8 cellular contexts compared by ENCODE assay signal in genomic region chr18:49459404-49460171, GRCh38. TPM values are rescaled to one million over a fixed set of nuclear protein-coding genes. Genes with fewer than 3 reads are reported as not detected.
A peak's percentile ranks its signal among the peaks of the same experiment; 100 is the strongest.
DNase-seq lines count a peak whose midpoint lies in the region; ATAC-seq and TF ChIP-seq lines count a peak whose summit lies in the region.

No MANE protein-coding gene starts in this region.

- WGBS in mesodermal cell (ENCODE audit: insufficient coverage in 2 of 2), 2 experiments, result 47 to 75% methylated on average over 7 to 9 of the region's 16 CpGs
- WGBS in suprapubic skin, result 17% methylated on average over 16 of the region's 16 CpGs

- H3K27ac ChIP-seq in coronary artery (peak overlapping the region; percentile 93 to 94), mesodermal cell (ENCODE audit: low read depth, low read length, severe bottlenecking) (no peak overlapping the region), suprapubic skin (peak overlapping the region; percentile 93)

- no peaks in the 10 kb centered on the region for H3K27me3 ChIP-seq in suprapubic skin

- TF ChIP-seq POLR2A in suprapubic skin (IDR thresholded peaks at IDR 0.05), result no peak

- H3K36me3 ChIP-seq in mesodermal cell (ENCODE audit: control insufficient read depth, insufficient read depth, low read length) (peaks cover 7% of the 10 kb centered on the region), suprapubic skin (no peaks in the 10 kb centered on the region)

- TF ChIP-seq EP300 in suprapubic skin (IDR thresholded peaks at IDR 0.05), result no peak

- DNase-seq in coronary artery (ENCODE audit: low spot score) (no peak), suprapubic skin (ENCODE audit: low spot score in 2 of 2) (no peak), NOMO-1 treated with DMSO at 0.1 percent for 48 hours (lab: John Stamatoyannopoulos, UW; ENCODE audit: unreplicated experiment) (no peak)

- ATAC-seq in HG02610 (IDR thresholded peaks at IDR 0.05; ENCODE audit: unreplicated experiment) (peak; percentile 37), SK-N-SH treated with all-trans-retinoic acid at 6 μM for 48 hours (peak; percentile 70), HG03108 (IDR thresholded peaks at IDR 0.05; ENCODE audit: unreplicated experiment) (no peak)

- TF ChIP-seq CTCF in GM12875 (IDR thresholded peaks at IDR 0.05; ENCODE audit: borderline replicate concordance, insufficient read depth, low read depth, low read length) (no peak), coronary artery (IDR thresholded peaks at IDR 0.05) (no peak), suprapubic skin (IDR thresholded peaks at IDR 0.05) (no peak)

- no peaks in the 10 kb centered on the region for H3K9me3 ChIP-seq in mesodermal cell (ENCODE audit: control insufficient read depth, low read length)
- no peaks in the 10 kb centered on the region for H3K9me3 ChIP-seq in suprapubic skin

- peak overlapping the region; percentile 98 for H3K4me3 ChIP-seq in GM12875 (ENCODE audit: low read depth, low read length)
- peak overlapping the region; percentile 85 for H3K4me3 ChIP-seq in coronary artery
- H3K4me3 ChIP-seq in mesodermal cell (ENCODE audit: extremely low read depth, insufficient read depth, low read length, poor library complexity, severe bottlenecking), result peak overlapping the region; percentile 84
- peak overlapping the region; percentile 100 for H3K4me3 ChIP-seq in suprapubic skin

- H3K4me1 ChIP-seq in mesodermal cell (ENCODE audit: control insufficient read depth, insufficient read depth, low read length, poor library complexity, severe bottlenecking) (peaks cover 2% of the 10 kb centered on the region), suprapubic skin (peaks cover 24% of the 10 kb centered on the region)

TF ChIP-seq in SK-N-SH treated with all-trans-retinoic acid at 6 μM for 48 hours, 23 proteins besides CTCF, POLR2A, EP300 and RAD21:
- TF ChIP-seq ZNF70 (CRISPR knock-in tag; IDR thresholded peaks at IDR 0.05) (no peak), GLIS3 (CRISPR knock-in tag; IDR thresholded peaks at IDR 0.05) (no peak), ZFP30 (CRISPR knock-in tag; IDR thresholded peaks at IDR 0.05) (no peak), PPARA (CRISPR knock-in tag; IDR thresholded peaks at IDR 0.05; ENCODE audit: borderline replicate concordance) (no peak), OSR1 (CRISPR knock-in tag; IDR thresholded peaks at IDR 0.05) (no peak), ZFP3 (CRISPR knock-in tag; IDR thresholded peaks at IDR 0.05) (no peak), SNAI2 (CRISPR knock-in tag; IDR thresholded peaks at IDR 0.05) (no peak), ZNF8 (CRISPR knock-in tag; IDR thresholded peaks at IDR 0.05) (no peak), ZC3H10 (CRISPR knock-in tag; IDR thresholded peaks at IDR 0.05) (no peak), BACH2 (CRISPR knock-in tag; IDR thresholded peaks at IDR 0.05; ENCODE audit: borderline replicate concordance) (no peak), PATZ1 (CRISPR knock-in tag; IDR thresholded peaks at IDR 0.05; ENCODE audit: borderline replicate concordance) (no peak), ESRRG (CRISPR knock-in tag; IDR thresholded peaks at IDR 0.05) (no peak)
- TF ChIP-seq, protein P1, sequence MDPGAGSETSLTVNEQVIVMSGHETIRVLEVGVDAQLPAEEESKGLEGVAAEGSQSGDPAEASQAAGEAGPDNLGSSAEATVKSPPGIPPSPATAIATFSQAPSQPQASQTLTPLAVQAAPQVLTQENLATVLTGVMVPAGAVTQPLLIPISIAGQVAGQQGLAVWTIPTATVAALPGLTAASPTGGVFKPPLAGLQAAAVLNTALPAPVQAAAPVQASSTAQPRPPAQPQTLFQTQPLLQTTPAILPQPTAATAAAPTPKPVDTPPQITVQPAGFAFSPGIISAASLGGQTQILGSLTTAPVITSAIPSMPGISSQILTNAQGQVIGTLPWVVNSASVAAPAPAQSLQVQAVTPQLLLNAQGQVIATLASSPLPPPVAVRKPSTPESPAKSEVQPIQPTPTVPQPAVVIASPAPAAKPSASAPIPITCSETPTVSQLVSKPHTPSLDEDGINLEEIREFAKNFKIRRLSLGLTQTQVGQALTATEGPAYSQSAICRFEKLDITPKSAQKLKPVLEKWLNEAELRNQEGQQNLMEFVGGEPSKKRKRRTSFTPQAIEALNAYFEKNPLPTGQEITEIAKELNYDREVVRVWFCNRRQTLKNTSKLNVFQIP (CRISPR knock-in tag; IDR thresholded peaks at IDR 0.05; ENCODE audit: borderline replicate concordance, low read depth), result no peak
- TF ChIP-seq, protein P2, sequence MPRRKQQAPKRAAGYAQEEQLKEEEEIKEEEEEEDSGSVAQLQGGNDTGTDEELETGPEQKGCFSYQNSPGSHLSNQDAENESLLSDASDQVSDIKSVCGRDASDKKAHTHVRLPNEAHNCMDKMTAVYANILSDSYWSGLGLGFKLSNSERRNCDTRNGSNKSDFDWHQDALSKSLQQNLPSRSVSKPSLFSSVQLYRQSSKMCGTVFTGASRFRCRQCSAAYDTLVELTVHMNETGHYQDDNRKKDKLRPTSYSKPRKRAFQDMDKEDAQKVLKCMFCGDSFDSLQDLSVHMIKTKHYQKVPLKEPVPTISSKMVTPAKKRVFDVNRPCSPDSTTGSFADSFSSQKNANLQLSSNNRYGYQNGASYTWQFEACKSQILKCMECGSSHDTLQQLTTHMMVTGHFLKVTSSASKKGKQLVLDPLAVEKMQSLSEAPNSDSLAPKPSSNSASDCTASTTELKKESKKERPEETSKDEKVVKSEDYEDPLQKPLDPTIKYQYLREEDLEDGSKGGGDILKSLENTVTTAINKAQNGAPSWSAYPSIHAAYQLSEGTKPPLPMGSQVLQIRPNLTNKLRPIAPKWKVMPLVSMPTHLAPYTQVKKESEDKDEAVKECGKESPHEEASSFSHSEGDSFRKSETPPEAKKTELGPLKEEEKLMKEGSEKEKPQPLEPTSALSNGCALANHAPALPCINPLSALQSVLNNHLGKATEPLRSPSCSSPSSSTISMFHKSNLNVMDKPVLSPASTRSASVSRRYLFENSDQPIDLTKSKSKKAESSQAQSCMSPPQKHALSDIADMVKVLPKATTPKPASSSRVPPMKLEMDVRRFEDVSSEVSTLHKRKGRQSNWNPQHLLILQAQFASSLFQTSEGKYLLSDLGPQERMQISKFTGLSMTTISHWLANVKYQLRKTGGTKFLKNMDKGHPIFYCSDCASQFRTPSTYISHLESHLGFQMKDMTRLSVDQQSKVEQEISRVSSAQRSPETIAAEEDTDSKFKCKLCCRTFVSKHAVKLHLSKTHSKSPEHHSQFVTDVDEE (CRISPR knock-in tag; IDR thresholded peaks at IDR 0.05), result no peak
- TF ChIP-seq, protein P3, sequence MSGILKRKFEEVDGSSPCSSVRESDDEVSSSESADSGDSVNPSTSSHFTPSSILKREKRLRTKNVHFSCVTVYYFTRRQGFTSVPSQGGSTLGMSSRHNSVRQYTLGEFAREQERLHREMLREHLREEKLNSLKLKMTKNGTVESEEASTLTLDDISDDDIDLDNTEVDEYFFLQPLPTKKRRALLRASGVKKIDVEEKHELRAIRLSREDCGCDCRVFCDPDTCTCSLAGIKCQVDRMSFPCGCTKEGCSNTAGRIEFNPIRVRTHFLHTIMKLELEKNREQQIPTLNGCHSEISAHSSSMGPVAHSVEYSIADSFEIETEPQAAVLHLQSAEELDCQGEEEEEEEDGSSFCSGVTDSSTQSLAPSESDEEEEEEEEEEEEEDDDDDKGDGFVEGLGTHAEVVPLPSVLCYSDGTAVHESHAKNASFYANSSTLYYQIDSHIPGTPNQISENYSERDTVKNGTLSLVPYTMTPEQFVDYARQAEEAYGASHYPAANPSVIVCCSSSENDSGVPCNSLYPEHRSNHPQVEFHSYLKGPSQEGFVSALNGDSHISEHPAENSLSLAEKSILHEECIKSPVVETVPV (CRISPR knock-in tag; IDR thresholded peaks at IDR 0.05), result no peak

RNA-seq across cellular contexts. Expression of gene DYM, which starts 0.9 kb away (rescaled TPM):
- polyA plus RNA-seq in mesodermal cell (2013, experiment 1 of 2), result 70.7 TPM
- 61.1 TPM for polyA plus RNA-seq in mesodermal cell (2013, experiment 2 of 2)
- total RNA-seq in suprapubic skin, result 100 to 1,000 TPM in 1 of 4 donors, 10 to 100 TPM in 3; 59.3 to 104 (median 85.8) TPM

RNA-seq across cellular contexts. Expression of gene C18orf32, which starts 27.4 kb away (rescaled TPM):
- polyA plus RNA-seq in mesodermal cell (2013, experiment 1 of 2), result 37.7 TPM
- 45.8 TPM for polyA plus RNA-seq in mesodermal cell (2013, experiment 2 of 2)
- total RNA-seq in suprapubic skin, result 10 to 100 TPM; 17.4 to 36.4 (median 24.2) TPM

RNA-seq across cellular contexts. Expression of gene RPL17, which starts 32.7 kb away (rescaled TPM):
- 2,750 TPM for polyA plus RNA-seq in mesodermal cell (2013, experiment 1 of 2)
- 2,934 TPM for polyA plus RNA-seq in mesodermal cell (2013, experiment 2 of 2)
- 1,000 to 10,000 TPM; 1,171 to 2,028 (median 1,826) TPM for total RNA-seq in suprapubic skin
